10 cellular contexts compared by ENCODE assay signal in genomic region chr15:40550381-40551037, GRCh38. TPM values are rescaled to one million over a fixed set of nuclear protein-coding genes. Genes with fewer than 3 reads are reported as not detected.
A peak's percentile ranks its signal among the peaks of the same experiment; 100 is the strongest.
DNase-seq lines count a peak whose midpoint lies in the region; ATAC-seq and TF ChIP-seq lines count a peak whose summit lies in the region.
"Had no signal": no experiment of that assay in that cellular context is flagged by ENCODE, and none has a peak within 500 bp of the region (broad histone marks: within the 10 kb centered on the region; RNA-seq: fewer than 3 reads in every experiment).

No MANE protein-coding gene starts in this region.

- intact Hi-C loops in lower lobe of right lung (cut with DNase I) = no loop called here
- intact Hi-C loops in CD4-positive, alpha-beta memory T cell (cut with micrococcal nuclease) = no loop called here

- H3K36me3 ChIP-seq in lower lobe of right lung = peaks cover 52% of the 10 kb centered on the region
- H3K36me3 ChIP-seq in CD4-positive, alpha-beta memory T cell (ENCODE audit: insufficient read depth, low read length) = peaks cover 18% of the 10 kb centered on the region

- POLR2A ChIA-PET in CD4-positive, alpha-beta memory T cell (lab: Charles Lee; ENCODE audit: partially characterized antibody) = no interaction called here

- no peaks in the 10 kb centered on the region for H3K9me3 ChIP-seq in lower lobe of right lung
- no peaks in the 10 kb centered on the region for H3K9me3 ChIP-seq in CD4-positive, alpha-beta memory T cell (ENCODE audit: control insufficient read depth in 1 of 2, low read length in 2 of 2)

- CTCF ChIA-PET in CD4-positive, alpha-beta memory T cell (lab: Charles Lee; ENCODE audit: partially characterized antibody) = interaction anchor here (1.4 kb wide), 1 partner anchor 14 kb away, joined by 5 read pairs; the partner anchor contains the start of gene CCDC32

- H3K4me3 ChIP-seq in lower lobe of right lung = no peak overlapping the region
- no peak overlapping the region for H3K4me3 ChIP-seq in CD4-positive, alpha-beta memory T cell (ENCODE audit: low read length in 2 of 2)

- no peak overlapping the region for H3K27ac Mint-ChIP-seq in activated T-helper 17 cell treated with anti-CD3 and anti-CD28 coated beads, Interleukin-2, amount 50 U/mL, for 72 hours
- H3K27ac Mint-ChIP-seq in CD4-positive, alpha-beta memory T cell = no peak overlapping the region

- H3K27me3 ChIP-seq in lower lobe of right lung (ENCODE audit: low read depth) = no peaks in the 10 kb centered on the region
- no peaks in the 10 kb centered on the region for H3K27me3 ChIP-seq in CD4-positive, alpha-beta memory T cell (ENCODE audit: insufficient read depth, low read length)

- no peak overlapping the region for H3K4me3 Mint-ChIP-seq in activated T-helper 17 cell treated with anti-CD3 and anti-CD28 coated beads, Interleukin-2, amount 50 U/mL, for 72 hours
- no peak overlapping the region for H3K4me3 Mint-ChIP-seq in CD4-positive, alpha-beta memory T cell

- no peak for TF ChIP-seq CTCF in lower lobe of right lung (IDR thresholded peaks at IDR 0.05)

- no peak for DNase-seq in lower lobe of right lung
- no peak for DNase-seq in activated naive CD4-positive, alpha-beta T cell treated with anti-CD3 and anti-CD28 coated beads, Interleukin-2, amount 50 U/mL, for 16 hours
- no peak for DNase-seq in NCI-H1694 treated with DMSO at 0.1 percent for 48 hours (lab: John Stamatoyannopoulos, UW)
- DNase-seq in CD4-positive, alpha-beta memory T cell = no peak
- DNase-seq: GF-D8, NCI-H1105 had no signal

- peak; percentile 47 for ATAC-seq in GM18873 (IDR thresholded peaks at IDR 0.05; ENCODE audit: low FRiP score, unreplicated experiment)
- ATAC-seq in HG02588 (IDR thresholded peaks at IDR 0.05; ENCODE audit: unreplicated experiment) = peak; percentile 80
- peak; percentile 71 for ATAC-seq in HG03571 (IDR thresholded peaks at IDR 0.05; ENCODE audit: unreplicated experiment)
- ATAC-seq in lower lobe of right lung = peak; percentile 54 to 78
- no peak for ATAC-seq in activated T-helper 17 cell treated with anti-CD3 and anti-CD28 coated beads, Interleukin-2, amount 50 U/mL, for 72 hours (replicated peaks)

- H3K4me1 Mint-ChIP-seq in activated T-helper 17 cell treated with anti-CD3 and anti-CD28 coated beads, Interleukin-2, amount 50 U/mL, for 72 hours = no peaks in the 10 kb centered on the region
- peaks cover 0 to 2% (median 0%) of the 10 kb centered on the region in 4 donors for H3K4me1 Mint-ChIP-seq in CD4-positive, alpha-beta memory T cell

- no peaks in the 10 kb centered on the region for H3K27me3 Mint-ChIP-seq in activated T-helper 17 cell treated with anti-CD3 and anti-CD28 coated beads, Interleukin-2, amount 50 U/mL, for 72 hours
- no peaks in the 10 kb centered on the region for H3K27me3 Mint-ChIP-seq in CD4-positive, alpha-beta memory T cell

- no peaks in the 10 kb centered on the region for H3K9me3 Mint-ChIP-seq in activated T-helper 17 cell treated with anti-CD3 and anti-CD28 coated beads, Interleukin-2, amount 50 U/mL, for 72 hours
- no peaks in the 10 kb centered on the region for H3K9me3 Mint-ChIP-seq in CD4-positive, alpha-beta memory T cell

- H3K36me3 Mint-ChIP-seq in activated T-helper 17 cell treated with anti-CD3 and anti-CD28 coated beads, Interleukin-2, amount 50 U/mL, for 72 hours (ENCODE audit: low read depth) = peaks cover 87% of the 10 kb centered on the region
- peaks cover 53 to 66% of the 10 kb centered on the region in 2 donors for H3K36me3 Mint-ChIP-seq in CD4-positive, alpha-beta memory T cell

- H3K27ac ChIP-seq in lower lobe of right lung = peak overlapping the region; percentile 27
- no peak overlapping the region for H3K27ac ChIP-seq in CD4-positive, alpha-beta memory T cell (ENCODE audit: low read depth, low read length)

- peaks cover 6% of the 10 kb centered on the region for H3K4me1 ChIP-seq in lower lobe of right lung
- no peaks in the 10 kb centered on the region for H3K4me1 ChIP-seq in CD4-positive, alpha-beta memory T cell (ENCODE audit: insufficient read depth, low read length)

RNA-seq across cellular contexts. Expression of gene CCDC32, which starts 14.3 kb away (rescaled TPM):
- total RNA-seq in lower lobe of right lung = 24.8 TPM
- 10 to 100 TPM; 34.9 to 41.3 TPM for total RNA-seq in activated T-helper 17 cell treated with anti-CD3 and anti-CD28 coated beads, Interleukin-2, amount 50 U/mL, for 72 hours
- 10 to 100 TPM; 31.7 to 32.4 TPM for total RNA-seq in CD4-positive, alpha-beta memory T cell
- 10 to 100 TPM; 41.9 to 49.3 TPM for polyA plus RNA-seq in CD4-positive, alpha-beta memory T cell

RNA-seq across cellular contexts. Expression of gene RPUSD2, which starts 18.6 kb away (rescaled TPM):
- total RNA-seq in lower lobe of right lung = 5.3 TPM
- total RNA-seq in activated T-helper 17 cell treated with anti-CD3 and anti-CD28 coated beads, Interleukin-2, amount 50 U/mL, for 72 hours = 10 to 100 TPM in 1 of 2 donors, 1 to 10 TPM in 1; 8.5 to 14.2 TPM
- 10 to 100 TPM; 13.6 to 15.1 TPM for total RNA-seq in CD4-positive, alpha-beta memory T cell
- 10 to 100 TPM; 19.4 to 25.0 TPM for polyA plus RNA-seq in CD4-positive, alpha-beta memory T cell

RNA-seq across cellular contexts. Expression of gene KNL1, which starts 43.5 kb away (rescaled TPM):
- total RNA-seq in lower lobe of right lung = 1.5 TPM
- 10 to 100 TPM; 25.0 to 39.1 TPM for total RNA-seq in activated T-helper 17 cell treated with anti-CD3 and anti-CD28 coated beads, Interleukin-2, amount 50 U/mL, for 72 hours
- 1 to 10 TPM in 1 of 2 experiments, under 1 TPM in 1; 0.99 to 1.2 TPM for total RNA-seq in CD4-positive, alpha-beta memory T cell
- polyA plus RNA-seq in CD4-positive, alpha-beta memory T cell = under 1 TPM in 1 of 2 donors, not detected in 1; 0.10 TPM

Comparison
In these comparisons a context has a peak if more than half of its experiments do, and no peak if none do; other contexts are left out.
1. RNA of gene KNL1, which starts 43.5 kb away (total RNA-seq): 25.0 to 39.1 TPM in activated T-helper 17 cell treated with anti-CD3 and anti-CD28 coated beads, Interleukin-2, amount 50 U/mL, for 72 hours; 1.5 TPM in lower lobe of right lung (single experiment) and 0.99 to 1.2 TPM in CD4-positive, alpha-beta memory T cell; every median in the first group is over 10 times any median in the second.